In the genomic region with DNA sequence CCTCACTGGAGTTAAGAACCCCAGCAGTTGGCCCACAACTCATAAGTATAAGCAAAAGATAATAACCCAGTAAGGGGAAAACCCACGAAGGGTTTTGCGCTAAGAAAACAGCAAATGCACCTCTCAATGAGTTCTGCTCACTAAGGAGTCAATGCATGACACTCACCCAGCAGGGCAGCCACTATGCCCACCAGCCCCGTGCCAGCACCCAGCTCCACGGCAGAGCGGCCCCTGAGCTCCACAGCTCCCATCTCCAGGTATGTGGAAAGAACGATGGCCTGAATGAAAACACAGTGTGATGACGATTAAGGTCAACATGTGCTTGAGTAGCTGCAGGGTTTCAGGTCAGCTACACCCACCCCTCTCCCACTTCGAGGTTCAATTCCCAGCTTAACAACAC, we compare ENCODE assay signal across 20 cellular contexts. TPM values are rescaled to one million over a fixed set of nuclear protein-coding genes. Genes with fewer than 3 reads are reported as not detected.
DNase-seq lines count a peak whose midpoint lies in the region; ATAC-seq and TF ChIP-seq lines count a peak whose summit lies in the region.
"Had no signal": no experiment of that assay in that cellular context is flagged by ENCODE, and none has a peak within 500 bp of the region (broad histone marks: within the 10 kb centered on the region; RNA-seq: fewer than 3 reads in every experiment).

No MANE protein-coding gene starts in this region.

- peak; percentile 59 for DNase-seq in activated CD4-positive, alpha-beta T cell treated with anti-CD3 and anti-CD28 coated beads, Interleukin-2, amount 10 ng/mL, durations not matched to agents 24 days and 14 days
- DNase-seq in activated CD4-positive, alpha-beta T cell treated with anti-CD3 and anti-CD28 coated beads for 1 hour = no peak
- DNase-seq in GM23338 (ENCODE audit: low spot score) = no peak
- no peak for DNase-seq in neuronal stem cell (ENCODE audit: low spot score)
- DNase-seq in NCI-H510A (lab: John Stamatoyannopoulos, UW) = no peak
- no peak for DNase-seq in WERI-Rb-1
- DNase-seq in HK-2 (ENCODE audit: unreplicated experiment) = no peak
- DNase-seq: activated gamma-delta T cell treated with Interleukin-2 at 50 U/mL for 16 hours, cortex of kidney, EL, GOT3, left ventricle myocardium inferior, NCI-H1694 treated with DMSO at 0.1 percent for 48 hours, NCI-H526, posterior cingulate gyrus, trophoblast cell had no signal

- H2BK5ac ChIP-seq in neuronal stem cell (ENCODE audit: low read length) = no peak overlapping the region

- no peak overlapping the region for H3K9ac ChIP-seq in neuronal stem cell (ENCODE audit: low read depth, low read length, poor library complexity)

- TF ChIP-seq CTCF in GM23338 (conservative IDR thresholded peaks at IDR 0.05; ENCODE audit: low read depth in 2 of 2) (no peak), WERI-Rb-1 (IDR thresholded peaks at IDR 0.05; ENCODE audit: low read depth, low read length) (no peak)

- peaks cover 51% of the 10 kb centered on the region for H3K36me3 Mint-ChIP-seq in activated CD4-positive, alpha-beta T cell treated with anti-CD3 and anti-CD28 coated beads, Interleukin-2, amount 10 ng/mL, durations not matched to agents 24 days and 14 days (ENCODE audit: low read depth)
- H3K36me3 Mint-ChIP-seq in GM23338 (ENCODE audit: low read depth) = peaks cover 72% of the 10 kb centered on the region
- H3K36me3 Mint-ChIP-seq in activated T-helper 17 cell treated with anti-CD3 and anti-CD28 coated beads, Interleukin-2, amount 50 U/mL, for 72 hours (ENCODE audit: low read depth) = peaks cover 81% of the 10 kb centered on the region

- no peak overlapping the region for H2BK15ac ChIP-seq in neuronal stem cell (ENCODE audit: low read length)

- H3K36me3 ChIP-seq in GM23338 (ENCODE audit: insufficient read depth) (peaks cover 42% of the 10 kb centered on the region), neuronal stem cell (replicated peaks in 1 of 2; ENCODE audit: control insufficient read depth in 2 of 2, insufficient read depth in 2 of 2, low read length in 2 of 2) (peaks cover 26 to 66% of the 10 kb centered on the region in 2 donors), WERI-Rb-1 (peaks cover 53% of the 10 kb centered on the region)

- peaks cover 20% of the 10 kb centered on the region for H4K20me1 ChIP-seq in GM23338 (replicated peaks; ENCODE audit: insufficient read depth)

- H3K4me2 ChIP-seq in GM23338 (no peak overlapping the region), neuronal stem cell (ENCODE audit: insufficient read depth, low read length, poor library complexity, severe bottlenecking) (no peak overlapping the region)

- no peaks in the 10 kb centered on the region for H3K9me3 ChIP-seq in neuronal stem cell (replicated peaks in 1 of 2; ENCODE audit: control insufficient read depth in 2 of 2, insufficient read depth in 1 of 2, low read depth in 1 of 2, low read length in 2 of 2)
- no peaks in the 10 kb centered on the region for H3K9me3 ChIP-seq in WERI-Rb-1 (ENCODE audit: severe bottlenecking)
- H3K9me3 ChIP-seq: left ventricle myocardium inferior had no signal

- H3K4ac ChIP-seq in neuronal stem cell (ENCODE audit: low read length) = no peak overlapping the region

- no peaks in the 10 kb centered on the region for H3K9me3 Mint-ChIP-seq in activated CD4-positive, alpha-beta T cell treated with anti-CD3 and anti-CD28 coated beads, Interleukin-2, amount 10 ng/mL, durations not matched to agents 24 days and 14 days
- H3K9me3 Mint-ChIP-seq in GM23338 = no peaks in the 10 kb centered on the region
- no peaks in the 10 kb centered on the region for H3K9me3 Mint-ChIP-seq in activated T-helper 17 cell treated with anti-CD3 and anti-CD28 coated beads, Interleukin-2, amount 50 U/mL, for 72 hours

- no CpG with 5 or more reads among the region's 8 CpGs for whole genome bisulfite sequencing in neuronal stem cell (ENCODE audit: extremely low coverage in 2 of 2, insufficient read length in 2 of 2, insufficient replicate concordance in 1 of 2), 2 donors

- no peak overlapping the region for H3K27ac Mint-ChIP-seq in activated CD4-positive, alpha-beta T cell treated with anti-CD3 and anti-CD28 coated beads, Interleukin-2, amount 10 ng/mL, durations not matched to agents 24 days and 14 days
- no peak overlapping the region for H3K27ac Mint-ChIP-seq in GM23338
- peak overlapping the region; percentile 2 for H3K27ac Mint-ChIP-seq in activated T-helper 17 cell treated with anti-CD3 and anti-CD28 coated beads, Interleukin-2, amount 50 U/mL, for 72 hours

- peaks cover 23% of the 10 kb centered on the region for H3K79me2 ChIP-seq in GM23338 (replicated peaks; ENCODE audit: insufficient read depth)

- H4K91ac ChIP-seq in neuronal stem cell (ENCODE audit: low read depth, low read length, poor library complexity) = peak overlapping the region; percentile 24

- H3K4me3 ChIP-seq in GM23338 = no peak overlapping the region
- peak overlapping the region in 1 of 2 donors; percentile 44 for H3K4me3 ChIP-seq in neuronal stem cell (ENCODE audit: low read length in 2 of 2)
- H3K4me3 ChIP-seq in WERI-Rb-1 (ENCODE audit: low read depth, low read length) = no peak overlapping the region
- H3K4me3 ChIP-seq: left ventricle myocardium inferior, skin epidermis had no signal

- H2AK5ac ChIP-seq in neuronal stem cell (ENCODE audit: low read depth, low read length) = no peak overlapping the region

- ATAC-seq in GM23338 = no peak
- no peak for ATAC-seq in activated T-helper 17 cell treated with anti-CD3 and anti-CD28 coated beads, Interleukin-2, amount 50 U/mL, for 72 hours (replicated peaks)
- ATAC-seq: SK-N-SH treated with all-trans-retinoic acid at 6 μM for 48 hours had no signal

- H4K8ac ChIP-seq in neuronal stem cell (ENCODE audit: low read depth, low read length) = no peak overlapping the region

- H3K27me3 ChIP-seq in GM23338 (ENCODE audit: insufficient read depth) (no peaks in the 10 kb centered on the region), neuronal stem cell (ENCODE audit: control insufficient read depth in 3 of 3, insufficient read depth in 3 of 3, low read depth in 1 of 3, low read length in 3 of 3) (peaks cover 0 to 2% (median 0%) of the 10 kb centered on the region in 3 experiments), WERI-Rb-1 (ENCODE audit: insufficient read depth, low read depth, severe bottlenecking) (no peaks in the 10 kb centered on the region)

- H3K18ac ChIP-seq in neuronal stem cell (ENCODE audit: low read length) = peak overlapping the region; percentile 69

- no peaks in the 10 kb centered on the region for H3K9me2 ChIP-seq in GM23338 (ENCODE audit: insufficient read depth)

- H3K23ac ChIP-seq in neuronal stem cell (ENCODE audit: low read depth, low read length, poor library complexity) = peak overlapping the region; percentile 48

- H2AFZ ChIP-seq in GM23338 (no peak overlapping the region), neuronal stem cell (ENCODE audit: low read length) (no peak overlapping the region)

- H3K27me3 Mint-ChIP-seq in activated CD4-positive, alpha-beta T cell treated with anti-CD3 and anti-CD28 coated beads, Interleukin-2, amount 10 ng/mL, durations not matched to agents 24 days and 14 days = no peaks in the 10 kb centered on the region
- H3K27me3 Mint-ChIP-seq in GM23338 (ENCODE audit: insufficient read depth, low read depth, poor library complexity) = peaks cover 14% of the 10 kb centered on the region
- H3K27me3 Mint-ChIP-seq in activated T-helper 17 cell treated with anti-CD3 and anti-CD28 coated beads, Interleukin-2, amount 50 U/mL, for 72 hours = no peaks in the 10 kb centered on the region

- H3K14ac ChIP-seq in neuronal stem cell (ENCODE audit: low read length) = no peak overlapping the region

- H3K4me1 Mint-ChIP-seq in activated CD4-positive, alpha-beta T cell treated with anti-CD3 and anti-CD28 coated beads, Interleukin-2, amount 10 ng/mL, durations not matched to agents 24 days and 14 days = peaks cover 36% of the 10 kb centered on the region
- peaks cover 8% of the 10 kb centered on the region for H3K4me1 Mint-ChIP-seq in GM23338
- peaks cover 26% of the 10 kb centered on the region for H3K4me1 Mint-ChIP-seq in activated T-helper 17 cell treated with anti-CD3 and anti-CD28 coated beads, Interleukin-2, amount 50 U/mL, for 72 hours

- intact Hi-C loops in activated CD4-positive, alpha-beta T cell treated with anti-CD3 and anti-CD28 coated beads, Interleukin-2, amount 10 ng/mL, durations not matched to agents 24 days and 14 days (cut with micrococcal nuclease) = loop anchor here (10.0 kb wide), 2 partner anchors 287 to 457 kb away; a partner anchor contains a TSS

- H3K79me1 ChIP-seq in neuronal stem cell (ENCODE audit: low read depth, low read length) = peaks cover 2% of the 10 kb centered on the region

- H3K4me1 ChIP-seq in GM23338 (ENCODE audit: insufficient read depth) = peaks cover 9% of the 10 kb centered on the region; the same call in 1 of the 2 replicates
- H3K4me1 ChIP-seq in neuronal stem cell (ENCODE audit: control insufficient read depth in 2 of 2, insufficient read depth in 1 of 2, low read depth in 1 of 2, low read length in 2 of 2) = peaks cover 0 to 2% of the 10 kb centered on the region in 2 donors

- H2BK120ac ChIP-seq in neuronal stem cell (ENCODE audit: low read depth, low read length) = no peak overlapping the region

- H3F3A ChIP-seq in GM23338 (replicated peaks; ENCODE audit: low read depth) = peaks cover 23% of the 10 kb centered on the region

- H3K4me3 Mint-ChIP-seq in activated CD4-positive, alpha-beta T cell treated with anti-CD3 and anti-CD28 coated beads, Interleukin-2, amount 10 ng/mL, durations not matched to agents 24 days and 14 days = no peak overlapping the region
- no peak overlapping the region for H3K4me3 Mint-ChIP-seq in GM23338
- H3K4me3 Mint-ChIP-seq in activated T-helper 17 cell treated with anti-CD3 and anti-CD28 coated beads, Interleukin-2, amount 50 U/mL, for 72 hours = no peak overlapping the region

- H3K27ac ChIP-seq in GM23338 (ENCODE audit: low read depth) (no peak overlapping the region), neuronal stem cell (replicated peaks; ENCODE audit: low read length) (no peak overlapping the region), WERI-Rb-1 (no peak overlapping the region)
- H3K27ac ChIP-seq: epithelial cell of prostate, left ventricle myocardium inferior, skin epidermis had no signal

- H2BK12ac ChIP-seq in neuronal stem cell (ENCODE audit: low read length) = no peak overlapping the region

RNA-seq across cellular contexts. Expression of a gene that starts 3.6 kb away (rescaled TPM):
- 37.9 and 42.6 TPM in 2 replicates for total RNA-seq in activated CD4-positive, alpha-beta T cell treated with anti-CD3 and anti-CD28 coated beads, Interleukin-2, amount 10 ng/mL, durations not matched to agents 24 days and 14 days
- total RNA-seq in GM23338 (2014; rRNA removed; shearing (Covaris generic)) = 86.0 and 92.8 TPM in 2 replicates
- polyA plus RNA-seq in GM23338 (2016; fragmentation: Nextera tagmentation; extraction: Ambion mirVana) = 106 and 118 TPM in 2 replicates
- 10 to 100 TPM; 10.8 to 20.4 TPM for total RNA-seq in activated T-helper 17 cell treated with anti-CD3 and anti-CD28 coated beads, Interleukin-2, amount 50 U/mL, for 72 hours
- 58.1 TPM for polyA plus RNA-seq in neuronal stem cell (2013, experiment 1 of 2)
- polyA plus RNA-seq in neuronal stem cell (2013, experiment 2 of 2) = 58.4 TPM
